Comparison of ENCODE assay signal across 1 cellular context in the genomic region with DNA sequence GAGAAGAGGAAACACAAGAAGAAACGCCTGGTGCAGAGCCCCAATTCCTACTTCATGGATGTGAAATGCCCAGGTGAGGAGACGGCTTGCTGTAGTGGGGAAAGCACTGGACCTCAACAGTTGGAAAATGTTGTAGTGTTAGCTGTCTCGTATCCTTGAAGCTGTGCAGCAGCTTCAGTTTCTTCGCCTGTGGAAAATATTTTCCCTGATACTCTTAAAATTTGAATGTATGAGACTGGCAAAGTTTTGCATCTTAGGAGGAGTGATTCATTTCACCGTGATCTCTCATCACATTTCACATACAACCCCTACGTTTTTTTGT.
TF ChIP-seq lines count a peak whose summit lies in the region.

No MANE protein-coding gene starts in this region.

TF ChIP-seq in GM12878, 131 proteins besides CTCF, POLR2A, EP300 and RAD21:
- TF ChIP-seq MTA3 (IDR thresholded peaks at IDR 0.05; ENCODE audit: borderline replicate concordance, low read length) (0 out of 2 replicates have a peak, but pooled peaks have one; percentile 69), NFXL1 (IDR thresholded peaks at IDR 0.05; ENCODE audit: borderline replicate concordance) (no peak), NFIC (IDR thresholded peaks at IDR 0.05; ENCODE audit: low read depth, low read length) (0 out of 2 replicates have a peak, but pooled peaks have one; percentile 14), KLF5 (IDR thresholded peaks at IDR 0.05; ENCODE audit: partially characterized antibody) (no peak), RB1 (IDR thresholded peaks at IDR 0.05; ENCODE audit: borderline replicate concordance) (no peak), SIN3A (IDR thresholded peaks at IDR 0.05; ENCODE audit: low read depth, low read length) (no peak), SMAD5 (IDR thresholded peaks at IDR 0.05; ENCODE audit: low read depth) (no peak), POU2F2 (IDR thresholded peaks at IDR 0.05; ENCODE audit: borderline replicate concordance, low read depth, low read length) (no peak), BHLHE40 (IDR thresholded peaks at IDR 0.05; ENCODE audit: borderline replicate concordance in 1 of 2, low read depth in 2 of 2, low read length in 1 of 2) (no peak)
- TF ChIP-seq, protein P1, sequence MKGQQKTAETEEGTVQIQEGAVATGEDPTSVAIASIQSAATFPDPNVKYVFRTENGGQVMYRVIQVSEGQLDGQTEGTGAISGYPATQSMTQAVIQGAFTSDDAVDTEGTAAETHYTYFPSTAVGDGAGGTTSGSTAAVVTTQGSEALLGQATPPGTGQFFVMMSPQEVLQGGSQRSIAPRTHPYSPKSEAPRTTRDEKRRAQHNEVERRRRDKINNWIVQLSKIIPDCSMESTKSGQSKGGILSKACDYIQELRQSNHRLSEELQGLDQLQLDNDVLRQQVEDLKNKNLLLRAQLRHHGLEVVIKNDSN (IDR thresholded peaks at IDR 0.05; ENCODE audit: borderline replicate concordance, extremely low read length, insufficient read depth, low read depth, low read length) = no peak
- TF ChIP-seq, protein P2, sequence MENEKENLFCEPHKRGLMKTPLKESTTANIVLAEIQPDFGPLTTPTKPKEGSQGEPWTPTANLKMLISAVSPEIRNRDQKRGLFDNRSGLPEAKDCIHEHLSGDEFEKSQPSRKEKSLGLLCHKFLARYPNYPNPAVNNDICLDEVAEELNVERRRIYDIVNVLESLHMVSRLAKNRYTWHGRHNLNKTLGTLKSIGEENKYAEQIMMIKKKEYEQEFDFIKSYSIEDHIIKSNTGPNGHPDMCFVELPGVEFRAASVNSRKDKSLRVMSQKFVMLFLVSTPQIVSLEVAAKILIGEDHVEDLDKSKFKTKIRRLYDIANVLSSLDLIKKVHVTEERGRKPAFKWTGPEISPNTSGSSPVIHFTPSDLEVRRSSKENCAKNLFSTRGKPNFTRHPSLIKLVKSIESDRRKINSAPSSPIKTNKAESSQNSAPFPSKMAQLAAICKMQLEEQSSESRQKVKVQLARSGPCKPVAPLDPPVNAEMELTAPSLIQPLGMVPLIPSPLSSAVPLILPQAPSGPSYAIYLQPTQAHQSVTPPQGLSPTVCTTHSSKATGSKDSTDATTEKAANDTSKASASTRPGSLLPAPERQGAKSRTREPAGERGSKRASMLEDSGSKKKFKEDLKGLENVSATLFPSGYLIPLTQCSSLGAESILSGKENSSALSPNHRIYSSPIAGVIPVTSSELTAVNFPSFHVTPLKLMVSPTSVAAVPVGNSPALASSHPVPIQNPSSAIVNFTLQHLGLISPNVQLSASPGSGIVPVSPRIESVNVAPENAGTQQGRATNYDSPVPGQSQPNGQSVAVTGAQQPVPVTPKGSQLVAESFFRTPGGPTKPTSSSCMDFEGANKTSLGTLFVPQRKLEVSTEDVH (IDR thresholded peaks at IDR 0.05; ENCODE audit: low read depth, partially characterized antibody) = no peak
TF ChIP-seq in GM12878: peak in this region for 2.
